8 cellular contexts compared by ENCODE assay signal in the genomic region with DNA sequence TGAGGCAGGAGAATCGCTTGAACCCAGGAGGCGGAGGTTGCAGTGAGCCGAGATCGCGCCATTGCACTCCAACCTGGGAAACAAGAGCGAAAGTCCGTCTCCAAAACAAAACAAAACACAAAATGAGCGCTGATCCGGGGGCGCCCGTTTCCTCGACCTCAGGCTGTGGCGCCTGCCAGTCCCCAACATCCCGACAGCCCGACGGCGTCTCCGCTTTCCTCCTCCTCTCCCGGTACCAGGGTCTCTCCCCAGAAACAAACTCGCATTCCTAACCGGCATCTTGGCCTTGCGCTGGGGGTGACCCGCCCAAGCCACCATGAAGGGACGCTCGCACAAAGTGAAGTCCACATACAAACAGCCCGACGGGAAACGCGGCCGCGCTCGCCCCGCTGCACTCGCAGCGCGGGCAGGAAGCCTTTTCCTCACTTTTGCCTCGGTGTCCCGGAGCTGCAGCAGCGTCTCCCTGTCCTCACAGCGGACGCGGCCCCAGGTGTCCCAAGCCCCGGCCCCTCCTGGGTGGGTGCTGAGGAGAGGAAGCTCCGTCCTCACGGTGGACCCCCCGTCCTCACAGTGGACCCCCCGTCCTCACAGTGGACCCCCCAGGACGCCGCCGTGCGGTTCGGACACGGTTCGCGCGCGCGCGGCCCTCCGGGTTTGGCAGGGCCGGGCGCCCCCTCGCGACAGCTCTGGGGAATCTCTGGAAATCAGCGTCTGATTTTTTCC. TPM values are rescaled to one million over a fixed set of nuclear protein-coding genes. Genes with fewer than 3 reads are reported as not detected.
DNase-seq lines count a peak whose midpoint lies in the region; ATAC-seq and TF ChIP-seq lines count a peak whose summit lies in the region.
"Not testable (repeated sequence)": the region's sequence is repeated elsewhere in the genome, so short reads cannot be mapped to it uniquely, and the experiment has no call there.

No MANE protein-coding gene starts in this region.

- ATAC-seq in left lobe of liver: peak; percentile 74

- not testable (repeated sequence) for H3K36me3 ChIP-seq in tibial artery

- intact Hi-C loops in tibial artery (cut with DNase I; ENCODE audit: low total_unique reads): not testable (repeated sequence)

- not testable (repeated sequence) for TF ChIP-seq POLR2A in erythroblast (IDR thresholded peaks at IDR 0.05; ENCODE audit: low read length)

- peak; percentile 67 for TF ChIP-seq CTCF in retinal pigment epithelial cell (conservative IDR thresholded peaks at IDR 0.05; ENCODE audit: low read depth, low read length)
- TF ChIP-seq CTCF in tibial artery (IDR thresholded peaks at IDR 0.05): peak; percentile 36 to 51

- DNase-seq in DMS53 (lab: John Stamatoyannopoulos, UW): peak; percentile 85
- DNase-seq in LoVo (ENCODE audit: low spot score): peak; percentile 68
- peak in 3 of 5 donors; percentile 17 to 23 (median 19) for DNase-seq in T-helper 1 cell
- DNase-seq in activated naive CD4-positive, alpha-beta T cell treated with Interleukin-2 at 50 U/mL for 16 hours: peak; percentile 41
- DNase-seq in erythroblast (lab: John Stamatoyannopoulos, UW): peak; percentile 37 to 52
- not testable (repeated sequence) for DNase-seq in left lobe of liver (ENCODE audit: low spot score); retinal pigment epithelial cell (ENCODE audit: low read depth); tibial artery

- not testable (repeated sequence) for H3K4me1 ChIP-seq in tibial artery

- H3K4me3 ChIP-seq in retinal pigment epithelial cell (ENCODE audit: low read length) (peak overlapping the region; percentile 56), tibial artery (peak overlapping the region; percentile 31 to 52)

- not testable (repeated sequence) for H3K9me3 ChIP-seq in tibial artery

- H3K27ac ChIP-seq in tibial artery: not testable (repeated sequence)

- H3K27me3 ChIP-seq in tibial artery: peaks cover 0 to 18% of the 10 kb centered on the region in 2 donors

RNA-seq across cellular contexts. Expression of gene TUBB8, which starts 24.6 kb away (rescaled TPM):
- not detected for total RNA-seq in left lobe of liver
